In the genomic region with DNA sequence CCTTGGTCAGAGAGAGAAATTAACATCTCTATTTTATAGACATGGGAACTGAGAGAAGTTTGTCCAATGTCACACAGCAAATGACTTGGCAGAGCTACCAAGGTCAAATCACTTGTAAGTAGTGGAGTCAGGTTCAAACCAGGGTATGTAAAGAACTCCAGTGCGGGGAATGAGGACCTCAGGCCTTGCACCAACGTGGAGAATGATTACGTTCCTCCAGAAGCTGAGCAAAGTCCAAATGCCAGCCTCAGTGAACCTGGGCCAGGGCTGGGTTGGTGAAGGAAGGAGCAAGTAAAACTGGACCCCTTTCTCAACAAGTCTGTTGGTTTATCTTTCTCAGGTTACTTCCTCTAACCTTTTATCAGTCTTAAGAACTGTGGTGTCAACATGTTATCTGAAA, we compare ENCODE assay signal across 13 cellular contexts.
"Had no signal": no experiment of that assay in that cellular context is flagged by ENCODE, and none has a peak within 500 bp of the region (broad histone marks: within the 10 kb centered on the region; RNA-seq: fewer than 3 reads in every experiment).

No MANE protein-coding gene starts in this region.

- H3K36me3 Mint-ChIP-seq: naive B cell had no signal

- DNase-seq: activated CD4-positive, alpha-beta T cell treated with anti-CD3 and anti-CD28 coated beads for 48 hours; activated naive CD8-positive, alpha-beta T cell treated with anti-CD3 and anti-CD28 coated beads, Interleukin-2, amount 50 U/mL, for 24 hours; activated T-cell treated with anti-CD3 and anti-CD28 coated beads, Interleukin-2, amount 50 U/mL, for 4 hours; immature natural killer cell; lower lobe of right lung; midbrain; naive B cell; stimulated activated CD4-positive, alpha-beta T cell treated with anti-CD3 and anti-CD28 coated beads, Interleukin-4, amount 100 ng/mL, for 1 hour; stimulated activated CD8-positive, alpha-beta memory T cell treated with anti-CD3 and anti-CD28 coated beads, Interleukin-4, amount 100 ng/mL, for 48 hours; stomach; SW 1271 had no signal

- H3K4me3 ChIP-seq: lower lobe of right lung, thoracic aorta had no signal

- H3K36me3 ChIP-seq: ascending aorta, lower lobe of right lung, stomach, thoracic aorta had no signal

- H3K9me3 ChIP-seq: ascending aorta, lower lobe of right lung, stomach, thoracic aorta had no signal

- H3K27ac ChIP-seq: ascending aorta, lower lobe of right lung had no signal

- H3K27me3 ChIP-seq: ascending aorta, stomach had no signal

- H3K9me3 Mint-ChIP-seq: activated T-cell treated with anti-CD3 and anti-CD28 coated beads, Interleukin-2, amount 50 U/mL, for 4 hours; immature natural killer cell; naive B cell had no signal
